17 cellular contexts compared by ENCODE assay signal in genomic region chr10:1677307-1677939, GRCh38. TPM values are rescaled to one million over a fixed set of nuclear protein-coding genes. Genes with fewer than 3 reads are reported as not detected.
"Had no signal": no experiment of that assay in that cellular context is flagged by ENCODE, and none has a peak within 500 bp of the region (broad histone marks: within the 10 kb centered on the region; RNA-seq: fewer than 3 reads in every experiment).

No MANE protein-coding gene starts in this region.

- H3K36me3 Mint-ChIP-seq: mesothelial cell of epicardium had no signal

- DNase-seq: activated CD4-positive, alpha-beta T cell treated with anti-CD3 and anti-CD28 coated beads, Interleukin-2, amount 50 U/mL, for 48 hours; activated naive CD4-positive, alpha-beta T cell treated with anti-CD3 and anti-CD28 coated beads, Interleukin-2, amount 50 U/mL, for 16 hours; foreskin melanocyte; left cardiac atrium; pancreas; sigmoid colon; spleen; stomach; T1000; testis; upper lobe of right lung had no signal

- H3K4me3 Mint-ChIP-seq: mesothelial cell of epicardium, neural crest cell had no signal

- H3K27ac Mint-ChIP-seq: mesothelial cell of epicardium had no signal

- ATAC-seq: heart left ventricle, left cardiac atrium, pancreas had no signal

- H3K9me3 Mint-ChIP-seq: mesothelial cell of epicardium, neural crest cell had no signal

RNA-seq across cellular contexts. Expression of gene ADARB2, which starts 59.9 kb away (rescaled TPM):
- total RNA-seq: bronchial epithelial cell, dermis microvascular lymphatic vessel endothelial cell, fibroblast of lung had no signal
